In genomic region chr21:15054089-15054488, GRCh38 we compare ENCODE assay signal across 26 cellular contexts. TPM values are rescaled to one million over a fixed set of nuclear protein-coding genes. Genes with fewer than 3 reads are reported as not detected.
A peak's percentile ranks its signal among the peaks of the same experiment; 100 is the strongest.
DNase-seq lines count a peak whose midpoint lies in the region; ATAC-seq, FAIRE-seq and TF ChIP-seq lines count a peak whose summit lies in the region.
"Had no signal": no experiment of that assay in that cellular context is flagged by ENCODE, and none has a peak within 500 bp of the region (broad histone marks: within the 10 kb centered on the region; RNA-seq: fewer than 3 reads in every experiment).

No MANE protein-coding gene starts in this region.

- TF ChIP-seq CTCF in HFFc6 (IDR thresholded peaks at IDR 0.05), result no peak
- no peak for TF ChIP-seq CTCF in colonic mucosa (IDR thresholded peaks at IDR 0.05)
- no peak for TF ChIP-seq CTCF in RWPE1 (conservative IDR thresholded peaks at IDR 0.05; ENCODE audit: low read depth)

- H3K4me1 Mint-ChIP-seq in activated naive CD8-positive, alpha-beta T cell (ENCODE audit: low read depth), result peaks cover 91% of the 10 kb centered on the region
- peaks cover 93% of the 10 kb centered on the region for H3K4me1 Mint-ChIP-seq in activated naive CD8-positive, alpha-beta T cell treated with anti-CD3 and anti-CD28 coated beads, Interleukin-2, amount 50 U/mL, for 24 hours
- H3K4me1 Mint-ChIP-seq in HFFc6 (ENCODE audit: low read depth), result peaks cover 91% of the 10 kb centered on the region
- H3K4me1 Mint-ChIP-seq in stimulated activated effector memory CD8-positive, alpha-beta T cell treated with anti-CD3 and anti-CD28 coated beads, Interleukin-12 subunit alpha, Interleukin-12 subunit beta, amount 100 ng/mL, for 72 hours, result peaks cover 59% of the 10 kb centered on the region

- DNase-seq in activated naive CD8-positive, alpha-beta T cell treated with anti-CD3 and anti-CD28 coated beads, Interleukin-2, amount 50 U/mL, for 24 hours, result no peak
- DNase-seq in HFFc6 (no peak), colonic mucosa (no peak), RWPE1 (ENCODE audit: low spot score) (no peak), RCC 7860 (ENCODE audit: low spot score) (no peak), HCEC 1CT (no peak)
- DNase-seq in stimulated activated effector memory CD8-positive, alpha-beta T cell treated with anti-CD3 and anti-CD28 coated beads, Interleukin-12 subunit alpha, Interleukin-12 subunit beta, amount 100 ng/mL, for 72 hours (ENCODE audit: low spot score in 2 of 2), result no peak
- DNase-seq: activated CD4-positive, alpha-beta T cell treated with anti-CD3 and anti-CD28 coated beads, Interleukin-2, amount 50 U/mL, for 4 hours; activated gamma-delta T cell treated with Interleukin-2 at 50 U/mL for 16 hours; activated T-cell treated with anti-CD3 and anti-CD28 coated beads, Interleukin-2, amount 50 U/mL, for 1 hour; anterior cingulate cortex; CD4-positive, alpha-beta memory T cell; DMS79; glutamatergic neuron; NCI-H1092 treated with DMSO at 0.1 percent for 48 hours; NCI-H2029; NCI-H226; sigmoid colon; stimulated activated CD4-positive, alpha-beta T cell treated with anti-CD3 and anti-CD28 coated beads, Interleukin-15, amount 100 ng/mL, for 24 hours; substantia nigra; uterus had no signal

- no peaks in the 10 kb centered on the region for H3K27me3 ChIP-seq in colonic mucosa
- H3K27me3 ChIP-seq: cardiac muscle cell, sigmoid colon, uterus had no signal

- H3K27me3 Mint-ChIP-seq in activated naive CD8-positive, alpha-beta T cell, result no peaks in the 10 kb centered on the region
- no peaks in the 10 kb centered on the region for H3K27me3 Mint-ChIP-seq in activated naive CD8-positive, alpha-beta T cell treated with anti-CD3 and anti-CD28 coated beads, Interleukin-2, amount 50 U/mL, for 24 hours
- H3K27me3 Mint-ChIP-seq in HFFc6 (ENCODE audit: insufficient read depth), result peaks cover 1% of the 10 kb centered on the region; the same call in 1 of the 2 replicates
- H3K27me3 Mint-ChIP-seq: CD4-positive, alpha-beta memory T cell had no signal

- FAIRE-seq in RCC 7860 (lab: Jason Lieb, UNC), result no peak

- H3K4me3 ChIP-seq in colonic mucosa, result no peak overlapping the region
- H3K4me3 ChIP-seq: cardiac muscle cell, sigmoid colon, SK-N-MC, uterus had no signal

- H3K27ac ChIP-seq in colonic mucosa (peak overlapping the region; percentile 85), RWPE1 (no peak overlapping the region)
- H3K27ac ChIP-seq: cardiac muscle cell, sigmoid colon, SK-N-MC, uterus had no signal

- H3K9me3 ChIP-seq in colonic mucosa, result no peaks in the 10 kb centered on the region
- H3K9me3 ChIP-seq: sigmoid colon, uterus had no signal

- H3K36me3 ChIP-seq in colonic mucosa, result no peaks in the 10 kb centered on the region
- H3K36me3 ChIP-seq: cardiac muscle cell, sigmoid colon, uterus had no signal

- ATAC-seq in activated naive CD8-positive, alpha-beta T cell treated with anti-CD3 and anti-CD28 coated beads, Interleukin-2, amount 50 U/mL, for 24 hours, result no peak
- ATAC-seq in stimulated activated effector memory CD8-positive, alpha-beta T cell treated with anti-CD3 and anti-CD28 coated beads, Interleukin-12 subunit alpha, Interleukin-12 subunit beta, amount 100 ng/mL, for 72 hours, result no peak
- ATAC-seq: left colon, WTC11 had no signal

- H3K27ac Mint-ChIP-seq in activated naive CD8-positive, alpha-beta T cell, result no peak overlapping the region
- no peak overlapping the region for H3K27ac Mint-ChIP-seq in activated naive CD8-positive, alpha-beta T cell treated with anti-CD3 and anti-CD28 coated beads, Interleukin-2, amount 50 U/mL, for 24 hours
- H3K27ac Mint-ChIP-seq in HFFc6, result peak overlapping the region; percentile 57; the same call in 1 of the 2 replicates
- H3K27ac Mint-ChIP-seq in stimulated activated effector memory CD8-positive, alpha-beta T cell treated with anti-CD3 and anti-CD28 coated beads, Interleukin-12 subunit alpha, Interleukin-12 subunit beta, amount 100 ng/mL, for 72 hours, result no peak overlapping the region
- H3K27ac Mint-ChIP-seq: CD4-positive, alpha-beta memory T cell; WTC11 had no signal

- H3K9me3 Mint-ChIP-seq in activated naive CD8-positive, alpha-beta T cell (ENCODE audit: low read depth), result peaks cover 2% of the 10 kb centered on the region
- H3K9me3 Mint-ChIP-seq in activated naive CD8-positive, alpha-beta T cell treated with anti-CD3 and anti-CD28 coated beads, Interleukin-2, amount 50 U/mL, for 24 hours, result no peaks in the 10 kb centered on the region
- H3K9me3 Mint-ChIP-seq in HFFc6, result no peaks in the 10 kb centered on the region
- H3K9me3 Mint-ChIP-seq in stimulated activated effector memory CD8-positive, alpha-beta T cell treated with anti-CD3 and anti-CD28 coated beads, Interleukin-12 subunit alpha, Interleukin-12 subunit beta, amount 100 ng/mL, for 72 hours, result no peaks in the 10 kb centered on the region
- H3K9me3 Mint-ChIP-seq: CD4-positive, alpha-beta memory T cell; WTC11 had no signal

- no peaks in the 10 kb centered on the region for H3K36me3 Mint-ChIP-seq in activated naive CD8-positive, alpha-beta T cell
- no peaks in the 10 kb centered on the region for H3K36me3 Mint-ChIP-seq in activated naive CD8-positive, alpha-beta T cell treated with anti-CD3 and anti-CD28 coated beads, Interleukin-2, amount 50 U/mL, for 24 hours (ENCODE audit: low read depth)
- peaks cover 18% of the 10 kb centered on the region; the same call in 1 of the 2 replicates for H3K36me3 Mint-ChIP-seq in HFFc6 (ENCODE audit: low read depth)
- no peaks in the 10 kb centered on the region for H3K36me3 Mint-ChIP-seq in stimulated activated effector memory CD8-positive, alpha-beta T cell treated with anti-CD3 and anti-CD28 coated beads, Interleukin-12 subunit alpha, Interleukin-12 subunit beta, amount 100 ng/mL, for 72 hours
- H3K36me3 Mint-ChIP-seq: CD4-positive, alpha-beta memory T cell; WTC11 had no signal

- peak overlapping the region; percentile 33 for H3K4me3 Mint-ChIP-seq in activated naive CD8-positive, alpha-beta T cell
- no peak overlapping the region for H3K4me3 Mint-ChIP-seq in activated naive CD8-positive, alpha-beta T cell treated with anti-CD3 and anti-CD28 coated beads, Interleukin-2, amount 50 U/mL, for 24 hours
- H3K4me3 Mint-ChIP-seq in HFFc6, result peak overlapping the region; percentile 22; the same call in 1 of the 2 replicates
- H3K4me3 Mint-ChIP-seq in stimulated activated effector memory CD8-positive, alpha-beta T cell treated with anti-CD3 and anti-CD28 coated beads, Interleukin-12 subunit alpha, Interleukin-12 subunit beta, amount 100 ng/mL, for 72 hours, result peak overlapping the region; percentile 5
- H3K4me3 Mint-ChIP-seq: WTC11 had no signal

- no peak overlapping the region for H3K9ac ChIP-seq in colonic mucosa (ENCODE audit: low read depth in 2 of 2, low read length in 2 of 2)

- peaks cover 16% of the 10 kb centered on the region for H3K4me1 ChIP-seq in colonic mucosa

- intact Hi-C loops in colonic mucosa (cut with DNase I), result no loop called here

- CTCF ChIA-PET in RWPE1 (lab: Yijun Ruan, JAX), result interaction anchor here (0.5 kb wide), 1 partner anchor 138 kb away, joined by 5 read pairs; no protein-coding TSS in a partner anchor

- POLR2A ChIA-PET in RWPE1 (lab: Yijun Ruan, JAX; ENCODE audit: low non-redundant PET), result no interaction called here

RNA-seq across cellular contexts. Expression of gene NRIP1, which starts 10.7 kb away (rescaled TPM):
- total RNA-seq in HFFc6 (2021; fragmentation: NEBNext Ultra II Directional; extraction: Animal tissue kit (Norgen Biotek cat#: 25700)), result 10 to 100 TPM; 39.1 to 56.6 (median 52.3) TPM
- total RNA-seq in colonic mucosa, result 10 to 100 TPM; 49.5 to 89.3 TPM
